In the genomic region with DNA sequence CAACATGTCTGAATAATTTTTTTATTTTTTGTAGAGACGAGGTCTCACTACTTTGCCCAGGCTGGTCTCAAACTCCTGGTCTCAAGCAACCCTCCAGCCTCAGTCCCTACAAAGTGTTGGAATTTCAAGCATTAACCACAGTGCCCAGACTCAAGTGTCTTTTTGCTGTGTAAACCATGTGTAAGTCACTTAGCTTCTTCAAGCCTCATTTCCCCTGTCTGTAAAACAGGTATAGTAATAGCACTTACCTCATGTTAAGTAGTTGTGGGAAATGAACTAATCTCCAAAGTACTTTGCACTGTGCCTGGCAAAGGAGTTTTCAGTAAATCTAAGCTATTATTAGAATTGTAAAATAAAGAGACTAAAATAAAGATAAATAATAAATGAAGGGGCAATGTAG, we compare ENCODE assay signal across 15 cellular contexts. TPM values are rescaled to one million over a fixed set of nuclear protein-coding genes. Genes with fewer than 3 reads are reported as not detected.
DNase-seq lines count a peak whose midpoint lies in the region; ATAC-seq, FAIRE-seq and TF ChIP-seq lines count a peak whose summit lies in the region.
"Had no signal": no experiment of that assay in that cellular context is flagged by ENCODE, and none has a peak within 500 bp of the region (broad histone marks: within the 10 kb centered on the region; RNA-seq: fewer than 3 reads in every experiment).

No MANE protein-coding gene starts in this region.

- H3K27me3 Mint-ChIP-seq in activated naive CD8-positive, alpha-beta T cell treated with anti-CD3 and anti-CD28 coated beads, Interleukin-2, amount 50 U/mL, for 24 hours = no peaks in the 10 kb centered on the region

- no peak for ATAC-seq in activated naive CD8-positive, alpha-beta T cell treated with anti-CD3 and anti-CD28 coated beads, Interleukin-2, amount 50 U/mL, for 24 hours

- H3K4me3 Mint-ChIP-seq in activated naive CD8-positive, alpha-beta T cell treated with anti-CD3 and anti-CD28 coated beads, Interleukin-2, amount 50 U/mL, for 24 hours = no peak overlapping the region
- H3K4me3 Mint-ChIP-seq: H9 had no signal

- intact Hi-C loops in posterior cingulate gyrus (cut with DNase I) = no loop called here

- peaks cover 5% of the 10 kb centered on the region for H3K9me3 Mint-ChIP-seq in activated naive CD8-positive, alpha-beta T cell treated with anti-CD3 and anti-CD28 coated beads, Interleukin-2, amount 50 U/mL, for 24 hours

- peak; percentile 94 for FAIRE-seq in RCC 7860 (lab: Jason Lieb, UNC)
- FAIRE-seq in GM12892 (lab: Jason Lieb, UNC) = no peak
- FAIRE-seq: GM18507 had no signal

- no peaks in the 10 kb centered on the region for H3K4me1 Mint-ChIP-seq in activated naive CD8-positive, alpha-beta T cell treated with anti-CD3 and anti-CD28 coated beads, Interleukin-2, amount 50 U/mL, for 24 hours
- H3K4me1 Mint-ChIP-seq: H9 had no signal

- H3K27ac Mint-ChIP-seq in activated naive CD8-positive, alpha-beta T cell treated with anti-CD3 and anti-CD28 coated beads, Interleukin-2, amount 50 U/mL, for 24 hours = no peak overlapping the region
- H3K27ac Mint-ChIP-seq: H9 had no signal

- no peak for TF ChIP-seq POLR2A in GM12892 (IDR thresholded peaks at IDR 0.05; ENCODE audit: low read depth, low read length)

- H3K36me3 Mint-ChIP-seq in activated naive CD8-positive, alpha-beta T cell treated with anti-CD3 and anti-CD28 coated beads, Interleukin-2, amount 50 U/mL, for 24 hours (ENCODE audit: low read depth) = no peaks in the 10 kb centered on the region

- DNase-seq in DMS53 (lab: John Stamatoyannopoulos, UW) (peak; percentile 49), DMS53 treated with DMSO at 0.1 percent for 48 hours (lab: John Stamatoyannopoulos, UW; ENCODE audit: unreplicated experiment) (no peak), RCC 7860 (ENCODE audit: low spot score) (peak; percentile 83), kidney tubule cell (ENCODE audit: low spot score) (peak; percentile 72), middle frontal gyrus (ENCODE audit: extremely low spot score, low spot score) (no peak), GM12892 (ENCODE audit: insufficient read length) (no peak), posterior cingulate gyrus (no peak)
- DNase-seq in activated naive CD8-positive, alpha-beta T cell treated with anti-CD3 and anti-CD28 coated beads, Interleukin-2, amount 50 U/mL, for 24 hours = no peak
- DNase-seq: DMS 273 treated with DMSO at 0.1 percent for 48 hours, H9, NCI-H146, NCI-H69, PC-9, T-helper 1 cell had no signal

RNA-seq across cellular contexts. Expression of a gene that starts 35.7 kb away (rescaled TPM):
- polyA plus RNA-seq in GM12892 (2012; ENCODE audit: missing spikeins) = 0.08 TPM

Comparison
In these comparisons a context has a peak if more than half of its experiments do, and no peak if none do; other contexts are left out.
1. DNase-seq: peak in DMS53 (single experiment), RCC 7860 (single experiment) and kidney tubule cell (single experiment); none in DMS53 treated with DMSO at 0.1 percent for 48 hours (single experiment), middle frontal gyrus (single experiment), GM12892 (single experiment), posterior cingulate gyrus (0 of 10) and activated naive CD8-positive, alpha-beta T cell treated with anti-CD3 and anti-CD28 coated beads, Interleukin-2, amount 50 U/mL, for 24 hours (single experiment).